ENCODE assay signal across 27 cellular contexts in genomic region chr4:64146030-64146429, GRCh38.
DNase-seq lines count a peak whose midpoint lies in the region; ATAC-seq and TF ChIP-seq lines count a peak whose summit lies in the region.
"Had no signal": no experiment of that assay in that cellular context is flagged by ENCODE, and none has a peak within 500 bp of the region (broad histone marks: within the 10 kb centered on the region; RNA-seq: fewer than 3 reads in every experiment).

No MANE protein-coding gene starts in this region.

- no peak for TF ChIP-seq CTCF in VCaP (conservative IDR thresholded peaks at IDR 0.05)

- peak overlapping the region; percentile 66 for H3K27ac ChIP-seq in VCaP
- H3K27ac ChIP-seq: BLaER1, SK-N-MC had no signal

- intact Hi-C loops in Right ventricle myocardium inferior (cut with DNase I) (no loop called here), left cardiac atrium (cut with DNase I) (no loop called here)

- ATAC-seq in Right ventricle myocardium inferior (no peak), left cardiac atrium (no peak), HG02884 (IDR thresholded peaks at IDR 0.05; ENCODE audit: unreplicated experiment) (no peak), HG02938 (IDR thresholded peaks at IDR 0.05; ENCODE audit: unreplicated experiment) (no peak)
- ATAC-seq: GM12878, PC-3 had no signal

- DNase-seq in Right ventricle myocardium inferior (ENCODE audit: missing footprints) = peak; percentile 3
- DNase-seq in left cardiac atrium = no peak
- DNase-seq in mucosa of gallbladder (ENCODE audit: low spot score) = peak; percentile 40
- DNase-seq in renal cortical epithelial cell (ENCODE audit: low read depth) = peak; percentile 34
- DNase-seq in SHP77 treated with DMSO at 0.1 percent for 48 hours (lab: John Stamatoyannopoulos, UW) = no peak
- DNase-seq: 8988T; ACHN; CD4-positive, CD25-positive, alpha-beta regulatory T cell; GDM1; GOT3; KBM-7; MG63; NCI-H1105 treated with DMSO at 0.1 percent for 48 hours; NCI-H146; NCI-H1930; NCI-H2107; NCI-H526; NCI-H82; NK-92 treated with Interleukin-12 subunit alpha and Interleukin-12 subunit beta, amount 100 ng/mL, for 24 hours; PC-3; Right ventricle myocardium superior had no signal

Comparison
In these comparisons a context has a peak if more than half of its experiments do, and no peak if none do; other contexts are left out.
1. DNase-seq: peak in Right ventricle myocardium inferior (single experiment), mucosa of gallbladder (single experiment) and renal cortical epithelial cell (single experiment); none in left cardiac atrium (single experiment) and SHP77 treated with DMSO at 0.1 percent for 48 hours (single experiment).